In genomic region chr5:164504141-164504772, GRCh38 we compare ENCODE assay signal across 8 cellular contexts.
DNase-seq lines count a peak whose midpoint lies in the region; ATAC-seq and TF ChIP-seq lines count a peak whose summit lies in the region.

No MANE protein-coding gene starts in this region.

- TF ChIP-seq POLR2A in GM18505 (IDR thresholded peaks at IDR 0.05; ENCODE audit: borderline replicate concordance, extremely low read depth, insufficient read depth, insufficient read length), result no peak

- no peak overlapping the region for H3K9ac ChIP-seq in NT2/D1 (ENCODE audit: insufficient read length, low read depth)

- no peaks in the 10 kb centered on the region for H3K36me3 ChIP-seq in NT2/D1 (ENCODE audit: insufficient read depth, insufficient read length, low read length)

- DNase-seq in DMS 273 treated with DMSO at 0.1 percent for 48 hours (lab: John Stamatoyannopoulos, UW) (peak; percentile 57), NT2/D1 (ENCODE audit: low read depth, low spot score) (peak; percentile 30), cerebellum (ENCODE audit: low spot score) (peak; percentile 25), medulla oblongata (ENCODE audit: extremely low spot score) (peak; percentile 81)

- H3K4me1 ChIP-seq in NT2/D1 (ENCODE audit: insufficient read depth, insufficient read length), result no peaks in the 10 kb centered on the region

- ATAC-seq in GM18909 (IDR thresholded peaks at IDR 0.05; ENCODE audit: poor library complexity, unreplicated experiment) (peak; percentile 79), HG03432 (IDR thresholded peaks at IDR 0.05; ENCODE audit: unreplicated experiment) (peak; percentile 79), HG02571 (IDR thresholded peaks at IDR 0.05; ENCODE audit: unreplicated experiment) (no peak), GM18505 (IDR thresholded peaks at IDR 0.05; ENCODE audit: unreplicated experiment) (no peak)

- H3K27me3 ChIP-seq in NT2/D1 (ENCODE audit: insufficient read depth, insufficient read length), result no peaks in the 10 kb centered on the region

- H3K9me3 ChIP-seq in NT2/D1 (ENCODE audit: insufficient read depth, low read length), result no peaks in the 10 kb centered on the region

- H3K4me3 ChIP-seq in NT2/D1 (ENCODE audit: insufficient read length, low read depth), result no peak overlapping the region

Comparison
In these comparisons a context has a peak if more than half of its experiments do, and no peak if none do; other contexts are left out.
1. DNase-seq: peak in every context shown above with its lines; median percentile 81 in medulla oblongata; 57 in DMS 273 treated with DMSO at 0.1 percent for 48 hours; 30 in NT2/D1; 25 in cerebellum.
2. ATAC-seq: peak in GM18909 (single experiment) and HG03432 (single experiment); none in HG02571 (single experiment) and GM18505 (single experiment).